Comparison of ENCODE assay signal across 19 cellular contexts in the genomic region with DNA sequence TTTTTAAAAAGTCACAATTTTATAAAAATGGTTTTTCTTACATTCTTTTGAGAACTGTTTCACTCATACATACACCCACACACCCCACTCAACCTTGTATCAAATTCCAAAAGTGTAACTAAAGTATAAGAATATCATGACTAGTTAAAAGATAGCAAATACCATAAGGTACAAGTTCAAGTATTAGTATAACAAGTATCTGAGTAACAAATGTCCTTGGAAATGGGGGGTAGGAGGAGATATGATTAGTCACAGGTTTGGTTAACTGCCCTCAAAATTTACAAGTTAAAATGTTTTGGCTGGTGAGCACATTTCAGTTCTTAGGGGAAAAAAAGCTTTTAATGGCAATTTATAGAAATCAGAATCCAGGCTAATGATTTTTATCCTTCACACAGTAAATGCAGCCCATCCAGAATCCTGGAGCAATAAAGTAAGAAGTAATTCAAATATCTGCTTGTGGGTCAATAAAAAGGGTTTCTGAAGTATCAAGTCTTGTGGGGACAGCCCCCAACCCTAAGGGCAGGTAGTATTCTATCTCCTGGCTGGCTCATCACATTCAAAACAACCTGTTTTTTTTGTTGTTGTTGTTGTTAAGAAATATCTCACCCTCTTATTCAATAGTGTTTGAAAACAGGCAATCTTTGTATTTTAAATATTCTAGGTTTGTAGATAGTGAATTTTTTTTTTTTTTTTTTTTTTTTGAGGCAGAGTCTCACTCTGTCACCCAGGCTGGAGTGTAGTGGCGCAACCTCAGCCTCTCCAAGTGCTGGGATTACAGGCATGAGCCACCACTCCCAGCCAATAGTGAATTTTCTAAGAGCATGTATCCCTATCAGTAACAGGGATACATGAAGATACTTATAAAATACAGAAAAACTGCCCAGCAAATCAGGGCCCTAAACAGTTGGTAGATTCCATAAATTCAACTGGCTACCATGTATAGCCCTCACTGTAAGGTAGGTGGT. TPM values are rescaled to one million over a fixed set of nuclear protein-coding genes. Genes with fewer than 3 reads are reported as not detected.
DNase-seq lines count a peak whose midpoint lies in the region; ATAC-seq, FAIRE-seq and TF ChIP-seq lines count a peak whose summit lies in the region.
"Had no signal": no experiment of that assay in that cellular context is flagged by ENCODE, and none has a peak within 500 bp of the region (broad histone marks: within the 10 kb centered on the region; RNA-seq: fewer than 3 reads in every experiment).

No MANE protein-coding gene starts in this region.

- no peak overlapping the region for H2BK120ac ChIP-seq in IMR-90 (ENCODE audit: low read depth, low read length)

- H2BK15ac ChIP-seq in IMR-90 (ENCODE audit: low read depth, low read length), result no peak overlapping the region

- TF ChIP-seq CTCF in IMR-90 (conservative IDR thresholded peaks at IDR 0.05; ENCODE audit: low read depth, low read length), result no peak
- TF ChIP-seq CTCF in smooth muscle cell (IDR thresholded peaks at IDR 0.05; ENCODE audit: borderline replicate concordance, insufficient read depth, poor library complexity, severe bottlenecking), result no peak

- H3K27ac ChIP-seq in IMR-90 (ENCODE audit: insufficient read depth, low read length) (peak overlapping the region; percentile 25; the same call in 1 of the 2 replicates), smooth muscle cell (ENCODE audit: low read depth) (peak overlapping the region; percentile 27)
- H3K27ac ChIP-seq: SJSA1, upper lobe of left lung had no signal

- H3K9ac ChIP-seq in IMR-90 (ENCODE audit: low read depth, low read length), result no peak overlapping the region
- H3K9ac ChIP-seq in smooth muscle cell (ENCODE audit: low read depth), result no peak overlapping the region

- H3K27me3 ChIP-seq in IMR-90 (ENCODE audit: control insufficient read depth, insufficient read depth, low read length), result no peaks in the 10 kb centered on the region
- no peaks in the 10 kb centered on the region for H3K27me3 ChIP-seq in smooth muscle cell (ENCODE audit: low read depth)
- H3K27me3 ChIP-seq: SJSA1, upper lobe of left lung had no signal

- H3K4me3 Mint-ChIP-seq in activated CD4-positive, alpha-beta T cell treated with anti-CD3 and anti-CD28 coated beads, Interleukin-2, amount 10 ng/mL, durations not matched to agents 24 days and 14 days, result no peak overlapping the region
- H3K4me3 Mint-ChIP-seq in effector memory CD8-positive, alpha-beta T cell, result no peak overlapping the region
- H3K4me3 Mint-ChIP-seq: natural killer cell had no signal

- in situ Hi-C loops in IMR-90 (cut with MboI; ENCODE audit: low sequenced_read_pairs), result no loop called here

- no peaks in the 10 kb centered on the region for H3K79me2 ChIP-seq in smooth muscle cell (ENCODE audit: low read depth)

- no peak overlapping the region for H3K23ac ChIP-seq in IMR-90 (ENCODE audit: low read depth, low read length)

- H3K9me3 ChIP-seq in IMR-90 (ENCODE audit: control insufficient read depth, insufficient read depth, low read length) (no peaks in the 10 kb centered on the region), smooth muscle cell (replicated peaks; ENCODE audit: low read depth) (no peaks in the 10 kb centered on the region)
- H3K9me3 ChIP-seq: HAP-1, SJSA1, upper lobe of left lung had no signal

- H2BK5ac ChIP-seq in IMR-90 (ENCODE audit: low read depth, low read length, poor library complexity, severe bottlenecking), result peak overlapping the region; percentile 13

- peaks cover 6% of the 10 kb centered on the region for H3F3A ChIP-seq in smooth muscle cell (ENCODE audit: low read depth)

- H4K20me1 ChIP-seq in IMR-90 (ENCODE audit: insufficient read depth, low read length), result peaks cover 12% of the 10 kb centered on the region
- peaks cover 12% of the 10 kb centered on the region for H4K20me1 ChIP-seq in smooth muscle cell (ENCODE audit: low read depth)

- DNase-seq in activated CD4-positive, alpha-beta T cell treated with anti-CD3 and anti-CD28 coated beads, Interleukin-2, amount 10 ng/mL, durations not matched to agents 24 days and 14 days, result no peak
- DNase-seq in activated CD4-positive, alpha-beta T cell treated with anti-CD3 and anti-CD28 coated beads for 4 hours, result no peak
- DNase-seq in IMR-90 (peak; percentile 83), smooth muscle cell (lab: John Stamatoyannopoulos, UW; ENCODE audit: unreplicated experiment) (no peak), GM19239 (ENCODE audit: insufficient read length, low spot score) (no peak), HTR-8/SVneo (ENCODE audit: insufficient read length, low spot score) (no peak), dedifferentiated amniotic fluid mesenchymal stem cell (ENCODE audit: extremely low spot score) (no peak)
- DNase-seq in effector memory CD8-positive, alpha-beta T cell, result no peak
- DNase-seq: anterior cingulate cortex; left ventricle myocardium superior; natural killer cell; NCI-H1417; NCI-H345; stimulated activated CD4-positive, alpha-beta T cell treated with anti-CD3 and anti-CD28 coated beads, Interleukin-2, amount 100 ng/mL, for 24 hours; upper lobe of left lung had no signal

- H3K36me3 ChIP-seq in IMR-90 (ENCODE audit: control insufficient read depth, insufficient read depth, low read length) (peaks cover 62% of the 10 kb centered on the region), smooth muscle cell (ENCODE audit: low read depth) (peaks cover 28% of the 10 kb centered on the region)

- TF ChIP-seq POLR2A in IMR-90 (IDR thresholded peaks at IDR 0.05; ENCODE audit: low read depth, low read length), result no peak

- no CpG with 5 or more reads among the region's 1 CpG for WGBS in IMR-90 (ENCODE audit: extremely low coverage in 2 of 2, insufficient read length in 1 of 2), 2 experiments
- 100% methylated on average over 1 of the region's 1 CpG for WGBS in smooth muscle cell (ENCODE audit: low lambda C conversion rate)

- peak; percentile 51 for ATAC-seq in IMR-90 (ENCODE audit: low read depth)
- ATAC-seq in effector memory CD8-positive, alpha-beta T cell (replicated peaks), result no peak
- ATAC-seq: left ventricle myocardium superior, natural killer cell had no signal

- dilution Hi-C loops in IMR-90 (cut with HindIII; ENCODE audit: low sequenced_read_pairs, unreplicated experiment), result no loop called here

- H3K4ac ChIP-seq in IMR-90 (ENCODE audit: low read depth, low read length), result no peak overlapping the region

- peak overlapping the region; percentile 77 for H3K27ac Mint-ChIP-seq in activated CD4-positive, alpha-beta T cell treated with anti-CD3 and anti-CD28 coated beads, Interleukin-2, amount 10 ng/mL, durations not matched to agents 24 days and 14 days
- H3K27ac Mint-ChIP-seq in effector memory CD8-positive, alpha-beta T cell, result peak overlapping the region; percentile 49 to 83

- peaks cover 15% of the 10 kb centered on the region for H3K4me1 Mint-ChIP-seq in activated CD4-positive, alpha-beta T cell treated with anti-CD3 and anti-CD28 coated beads, Interleukin-2, amount 10 ng/mL, durations not matched to agents 24 days and 14 days
- peaks cover 0 to 14% of the 10 kb centered on the region in 2 donors for H3K4me1 Mint-ChIP-seq in effector memory CD8-positive, alpha-beta T cell (ENCODE audit: low read depth in 2 of 2)

- H3K9me1 ChIP-seq in IMR-90 (ENCODE audit: insufficient read depth, low read length), result peaks cover 10% of the 10 kb centered on the region

- no peak overlapping the region for H3K18ac ChIP-seq in IMR-90 (ENCODE audit: low read depth, low read length)

- H2BK20ac ChIP-seq in IMR-90 (ENCODE audit: low read depth, low read length), result no peak overlapping the region

- no peak overlapping the region for H2AFZ ChIP-seq in IMR-90 (replicated peaks; ENCODE audit: low read length, poor library complexity)
- no peak overlapping the region for H2AFZ ChIP-seq in smooth muscle cell (ENCODE audit: low read depth)

- no peak for FAIRE-seq in GM19239 (lab: Jason Lieb, UNC)
- FAIRE-seq in HTR-8/SVneo (lab: Jason Lieb, UNC), result no peak
- FAIRE-seq: A204.1, TTC549 had no signal

- peaks cover 77% of the 10 kb centered on the region for H3K36me3 Mint-ChIP-seq in activated CD4-positive, alpha-beta T cell treated with anti-CD3 and anti-CD28 coated beads, Interleukin-2, amount 10 ng/mL, durations not matched to agents 24 days and 14 days (ENCODE audit: low read depth)
- peaks cover 78% of the 10 kb centered on the region for H3K36me3 Mint-ChIP-seq in effector memory CD8-positive, alpha-beta T cell (ENCODE audit: insufficient read depth)

- no peak overlapping the region for H3K14ac ChIP-seq in IMR-90 (replicated peaks; ENCODE audit: low read depth, low read length)

- no peak overlapping the region for H2AK9ac ChIP-seq in IMR-90 (replicated peaks; ENCODE audit: low read depth, low read length, poor library complexity)

- intact Hi-C loops in activated CD4-positive, alpha-beta T cell treated with anti-CD3 and anti-CD28 coated beads, Interleukin-2, amount 10 ng/mL, durations not matched to agents 24 days and 14 days (cut with micrococcal nuclease), result no loop called here
- intact Hi-C loops in IMR-90 (cut with micrococcal nuclease), result no loop called here

- CTCF ChIA-PET in IMR-90 (lab: Yijun Ruan, JAX), result interaction anchor here (0.6 kb wide), 2 partner anchors 14 to 25 kb away, joined by 3 read pairs; no protein-coding TSS in a partner anchor

- peaks cover 28 to 52% of the 10 kb centered on the region in 2 experiments; a peak in 3 of 4 replicates for H3K79me1 ChIP-seq in IMR-90 (ENCODE audit: low read depth in 1 of 2, low read length in 2 of 2)

- no peak for TF ChIP-seq RAD21 in IMR-90 (IDR thresholded peaks at IDR 0.05; ENCODE audit: low read length)

- H3K4me3 ChIP-seq in IMR-90 (ENCODE audit: insufficient read depth, low read depth, low read length) (no peak overlapping the region), smooth muscle cell (no peak overlapping the region)
- H3K4me3 ChIP-seq: HAP-1, SJSA1, upper lobe of left lung had no signal

- no peak overlapping the region for H4K91ac ChIP-seq in IMR-90 (ENCODE audit: insufficient read depth, low read depth, low read length)

- peaks cover 6% of the 10 kb centered on the region for H3K4me1 ChIP-seq in IMR-90 (ENCODE audit: control insufficient read depth, insufficient read depth, low read length)
- no peaks in the 10 kb centered on the region for H3K4me1 ChIP-seq in smooth muscle cell (ENCODE audit: low read depth)
- H3K4me1 ChIP-seq: HAP-1, SJSA1 had no signal

- H3K4me2 ChIP-seq in IMR-90 (ENCODE audit: low read depth, low read length), result no peak overlapping the region
- no peak overlapping the region for H3K4me2 ChIP-seq in smooth muscle cell

- no peak overlapping the region for H4K5ac ChIP-seq in IMR-90 (ENCODE audit: low read depth, low read length)

- POLR2A ChIA-PET in IMR-90 (lab: Charles Lee; ENCODE audit: unreplicated experiment), result no interaction called here

- no TSS peak for BruUV-seq in IMR-90 (replicated peaks; lab: Mats Ljungman, UMichigan)

- H3K9me3 Mint-ChIP-seq in activated CD4-positive, alpha-beta T cell treated with anti-CD3 and anti-CD28 coated beads, Interleukin-2, amount 10 ng/mL, durations not matched to agents 24 days and 14 days, result no peaks in the 10 kb centered on the region
- no peaks in the 10 kb centered on the region for H3K9me3 Mint-ChIP-seq in effector memory CD8-positive, alpha-beta T cell
- H3K9me3 Mint-ChIP-seq: natural killer cell had no signal

- no peak overlapping the region for H3K56ac ChIP-seq in IMR-90 (ENCODE audit: extremely low read depth, insufficient read depth, low read length)

- no peak overlapping the region for H2AK5ac ChIP-seq in IMR-90 (ENCODE audit: low read depth, low read length)

- no peaks in the 10 kb centered on the region for H3K27me3 Mint-ChIP-seq in activated CD4-positive, alpha-beta T cell treated with anti-CD3 and anti-CD28 coated beads, Interleukin-2, amount 10 ng/mL, durations not matched to agents 24 days and 14 days
- H3K27me3 Mint-ChIP-seq in effector memory CD8-positive, alpha-beta T cell, result no peaks in the 10 kb centered on the region

- no peak overlapping the region for H4K8ac ChIP-seq in IMR-90 (ENCODE audit: low read depth in 2 of 2, low read length in 2 of 2)

RNA-seq across cellular contexts. Expression of gene IAH1, which starts 14.5 kb away (rescaled TPM):
- total RNA-seq in activated CD4-positive, alpha-beta T cell treated with anti-CD3 and anti-CD28 coated beads, Interleukin-2, amount 10 ng/mL, durations not matched to agents 24 days and 14 days, result 76.0 and 78.6 TPM in 2 replicates
- total RNA-seq in IMR-90 (2012; rRNA removed) (58.6 and 89.8 TPM in 2 replicates), smooth muscle cell (40.8 and 61.5 TPM in 2 replicates)
- polyA plus RNA-seq in IMR-90 (2012; rRNA removed) (74.3 and 84.5 TPM in 2 replicates), smooth muscle cell (73.7 and 90.8 TPM in 2 replicates)
- polyA plus RNA-seq in IMR-90 (2012; cell fraction: cytosol; rRNA removed), result 35.1 and 39.0 TPM in 2 replicates
- polyA plus RNA-seq in IMR-90 (2012; cell fraction: nucleus; rRNA removed; ENCODE audit: low replicate concordance), result 9.4 and 49.6 TPM in 2 replicates
